33 cellular contexts compared by ENCODE assay signal in genomic region chrX:133418588-133418987, GRCh38. TPM values are rescaled to one million over a fixed set of nuclear protein-coding genes. Genes with fewer than 3 reads are reported as not detected.
"Had no signal": no experiment of that assay in that cellular context is flagged by ENCODE, and none has a peak within 500 bp of the region (broad histone marks: within the 10 kb centered on the region; RNA-seq: fewer than 3 reads in every experiment).

No MANE protein-coding gene starts in this region.

- H3K4me1 ChIP-seq: ascending aorta, foreskin keratinocyte had no signal

- FAIRE-seq: bronchial epithelial cell had no signal

- H3K27ac Mint-ChIP-seq: activated CD4-positive, alpha-beta memory T cell treated with anti-CD3 and anti-CD28 coated beads for 36 hours; activated CD4-positive, alpha-beta T cell treated with anti-CD3 and anti-CD28 coated beads for 36 hours; activated CD4-positive, alpha-beta T cell treated with anti-CD3 and anti-CD28 coated beads, Interleukin-2, amount 10 ng/mL, durations not matched to agents 24 days and 14 days; activated CD8-positive, alpha-beta memory T cell treated with anti-CD3 and anti-CD28 coated beads, Interleukin-2, amount 10 ng/mL, durations not matched to agents 7 days and 5 days; activated CD8-positive, alpha-beta T cell treated with anti-CD3 and anti-CD28 coated beads, Interleukin-2, amount 10 ng/mL, durations not matched to agents 7 days and 5 days; activated naive CD4-positive, alpha-beta T cell treated with anti-CD3 and anti-CD28 coated beads, Interleukin-2, amount 10 ng/mL, durations not matched to agents 7 days and 5 days; activated naive CD4-positive, alpha-beta T cell treated with anti-CD3 and anti-CD28 coated beads, Interleukin-2, amount 50 U/mL, for 72 hours; activated naive CD8-positive, alpha-beta T cell treated with anti-CD3 and anti-CD28 coated beads, Interleukin-2, amount 10 ng/mL, durations not matched to agents 7 days and 5 days; activated T-helper 1 cell treated with anti-CD3 and anti-CD28 coated beads, Interleukin-12 subunit alpha, Interleukin-12 subunit beta, Interleukin-2, Interleukin-4 antibody, amounts not matched to agents 30 ng/mL and 10 ng/mL and 1 ng/mL, durations not matched to agents 14 hours and 24 hours and 36 hours; dendritic cell treated with granulocyte-macrophage colony-stimulating factor and Interleukin-4, amounts not matched to agents 40 ng/mL and 50 ng/mL, for 4 days had no signal

- H3K27me3 ChIP-seq: ascending aorta, brain microvascular endothelial cell, esophagus muscularis mucosa, gastrocnemius medialis had no signal

- H3K27ac ChIP-seq: ascending aorta, brain microvascular endothelial cell, coronary artery, dorsolateral prefrontal cortex, esophagus muscularis mucosa, foreskin keratinocyte, gastrocnemius medialis, heart left ventricle had no signal

- H3K36me3 Mint-ChIP-seq: activated CD4-positive, alpha-beta memory T cell treated with anti-CD3 and anti-CD28 coated beads for 36 hours; activated CD8-positive, alpha-beta memory T cell treated with anti-CD3 and anti-CD28 coated beads, Interleukin-2, amount 10 ng/mL, durations not matched to agents 7 days and 5 days; activated naive CD4-positive, alpha-beta T cell treated with anti-CD3 and anti-CD28 coated beads, Interleukin-2, amount 10 ng/mL, durations not matched to agents 7 days and 5 days; activated naive CD4-positive, alpha-beta T cell treated with anti-CD3 and anti-CD28 coated beads, Interleukin-2, amount 50 U/mL, for 72 hours; activated naive CD8-positive, alpha-beta T cell treated with anti-CD3 and anti-CD28 coated beads, Interleukin-2, amount 10 ng/mL, durations not matched to agents 7 days and 5 days had no signal

- DNase-seq: activated CD4-positive, alpha-beta memory T cell treated with anti-CD3 and anti-CD28 coated beads for 36 hours; activated CD4-positive, alpha-beta T cell treated with anti-CD3 and anti-CD28 coated beads for 36 hours; activated CD4-positive, alpha-beta T cell treated with anti-CD3 and anti-CD28 coated beads, Interleukin-2, amount 10 ng/mL, durations not matched to agents 24 days and 14 days; activated CD4-positive, CD25-positive, alpha-beta regulatory T cell; activated CD4-positive, CD25-positive, alpha-beta regulatory T cell treated with anti-CD3 and anti-CD28 coated beads, Interleukin-2, amount 50 U/mL, for 72 hours; activated CD8-positive, alpha-beta memory T cell treated with anti-CD3 and anti-CD28 coated beads, Interleukin-2, amount 10 ng/mL, durations not matched to agents 7 days and 5 days; activated CD8-positive, alpha-beta memory T cell treated with anti-CD3 and anti-CD28 coated beads, Interleukin-2, amount 50 U/mL, for 4 hours; activated CD8-positive, alpha-beta T cell treated with anti-CD3 and anti-CD28 coated beads, Interleukin-2, amount 10 ng/mL, durations not matched to agents 7 days and 5 days; activated gamma-delta T cell; activated naive CD4-positive, alpha-beta T cell; activated naive CD4-positive, alpha-beta T cell treated with anti-CD3 and anti-CD28 coated beads, Interleukin-2, amount 10 ng/mL, durations not matched to agents 7 days and 5 days; activated naive CD8-positive, alpha-beta T cell treated with anti-CD3 and anti-CD28 coated beads, Interleukin-2, amount 10 ng/mL, durations not matched to agents 7 days and 5 days; activated T-cell treated with anti-CD3 and anti-CD28 coated beads, Interleukin-2, amount 50 U/mL, for 1 hour; activated T-cell treated with anti-CD3 and anti-CD28 coated beads, Interleukin-2, amount 50 U/mL, for 48 hours; brain microvascular endothelial cell; dorsolateral prefrontal cortex; effector memory CD4-positive, alpha-beta T cell; erythroblast; foreskin keratinocyte; gastrocnemius medialis; glutamatergic neuron; heart left ventricle; T-helper 2 cell had no signal

- H3K9me3 ChIP-seq: ascending aorta, esophagus muscularis mucosa, gastrocnemius medialis, heart left ventricle had no signal

- H3K9me3 Mint-ChIP-seq: activated CD4-positive, alpha-beta memory T cell treated with anti-CD3 and anti-CD28 coated beads for 36 hours; activated CD4-positive, alpha-beta T cell treated with anti-CD3 and anti-CD28 coated beads, Interleukin-2, amount 10 ng/mL, durations not matched to agents 24 days and 14 days; activated naive CD4-positive, alpha-beta T cell treated with anti-CD3 and anti-CD28 coated beads, Interleukin-2, amount 10 ng/mL, durations not matched to agents 7 days and 5 days; activated naive CD4-positive, alpha-beta T cell treated with anti-CD3 and anti-CD28 coated beads, Interleukin-2, amount 50 U/mL, for 72 hours; activated naive CD8-positive, alpha-beta T cell treated with anti-CD3 and anti-CD28 coated beads, Interleukin-2, amount 10 ng/mL, durations not matched to agents 7 days and 5 days; central memory CD8-positive, alpha-beta T cell; dendritic cell treated with granulocyte-macrophage colony-stimulating factor and Interleukin-4, amounts not matched to agents 40 ng/mL and 50 ng/mL, for 4 days had no signal

- H3K4me1 Mint-ChIP-seq: activated CD8-positive, alpha-beta memory T cell treated with anti-CD3 and anti-CD28 coated beads, Interleukin-2, amount 10 ng/mL, durations not matched to agents 7 days and 5 days; central memory CD8-positive, alpha-beta T cell had no signal

- H3K4me3 Mint-ChIP-seq: activated CD4-positive, alpha-beta memory T cell treated with anti-CD3 and anti-CD28 coated beads for 36 hours; activated CD4-positive, alpha-beta T cell treated with anti-CD3 and anti-CD28 coated beads for 36 hours; activated CD4-positive, alpha-beta T cell treated with anti-CD3 and anti-CD28 coated beads, Interleukin-2, amount 10 ng/mL, durations not matched to agents 24 days and 14 days; activated CD8-positive, alpha-beta memory T cell treated with anti-CD3 and anti-CD28 coated beads, Interleukin-2, amount 10 ng/mL, durations not matched to agents 7 days and 5 days; activated CD8-positive, alpha-beta T cell treated with anti-CD3 and anti-CD28 coated beads, Interleukin-2, amount 10 ng/mL, durations not matched to agents 7 days and 5 days; activated naive CD4-positive, alpha-beta T cell treated with anti-CD3 and anti-CD28 coated beads, Interleukin-2, amount 10 ng/mL, durations not matched to agents 7 days and 5 days; activated naive CD8-positive, alpha-beta T cell treated with anti-CD3 and anti-CD28 coated beads, Interleukin-2, amount 10 ng/mL, durations not matched to agents 7 days and 5 days; activated T-helper 1 cell treated with anti-CD3 and anti-CD28 coated beads, Interleukin-12 subunit alpha, Interleukin-12 subunit beta, Interleukin-2, Interleukin-4 antibody, amounts not matched to agents 30 ng/mL and 10 ng/mL and 1 ng/mL, durations not matched to agents 14 hours and 24 hours and 36 hours; central memory CD8-positive, alpha-beta T cell; dendritic cell treated with granulocyte-macrophage colony-stimulating factor and Interleukin-4, amounts not matched to agents 40 ng/mL and 50 ng/mL, for 4 days had no signal

- H3K36me3 ChIP-seq: ascending aorta, brain microvascular endothelial cell, esophagus muscularis mucosa, gastrocnemius medialis, heart left ventricle had no signal

- H3K4me3 ChIP-seq: ascending aorta, coronary artery, dorsolateral prefrontal cortex, esophagus muscularis mucosa, gastrocnemius medialis, heart left ventricle had no signal

RNA-seq across cellular contexts. Expression of gene GPC4, which starts 3.3 kb away (rescaled TPM):
- total RNA-seq: activated CD4-positive, alpha-beta memory T cell treated with anti-CD3 and anti-CD28 coated beads for 36 hours; activated CD4-positive, alpha-beta T cell treated with anti-CD3 and anti-CD28 coated beads for 36 hours; activated CD8-positive, alpha-beta memory T cell treated with anti-CD3 and anti-CD28 coated beads for 36 hours; activated CD8-positive, alpha-beta memory T cell treated with anti-CD3 and anti-CD28 coated beads, Interleukin-2, amount 10 ng/mL, durations not matched to agents 7 days and 5 days; activated CD8-positive, alpha-beta T cell treated with anti-CD3 and anti-CD28 coated beads, Interleukin-2, amount 10 ng/mL, durations not matched to agents 7 days and 5 days; activated naive CD8-positive, alpha-beta T cell treated with anti-CD3 and anti-CD28 coated beads, Interleukin-2, amount 10 ng/mL, durations not matched to agents 7 days and 5 days; activated T-helper 1 cell treated with anti-CD3 and anti-CD28 coated beads, Interleukin-12 subunit alpha, Interleukin-12 subunit beta, Interleukin-2, Interleukin-4 antibody, amounts not matched to agents 30 ng/mL and 10 ng/mL and 1 ng/mL, durations not matched to agents 14 hours and 24 hours and 36 hours; T-helper 1 cell treated with Interleukin-12 subunit alpha and Interleukin-12 subunit beta and Interleukin-4 antibody, amounts not matched to agents 30 ng/mL and 1 ng/mL, for 36 hours had no signal
